In the genomic region with DNA sequence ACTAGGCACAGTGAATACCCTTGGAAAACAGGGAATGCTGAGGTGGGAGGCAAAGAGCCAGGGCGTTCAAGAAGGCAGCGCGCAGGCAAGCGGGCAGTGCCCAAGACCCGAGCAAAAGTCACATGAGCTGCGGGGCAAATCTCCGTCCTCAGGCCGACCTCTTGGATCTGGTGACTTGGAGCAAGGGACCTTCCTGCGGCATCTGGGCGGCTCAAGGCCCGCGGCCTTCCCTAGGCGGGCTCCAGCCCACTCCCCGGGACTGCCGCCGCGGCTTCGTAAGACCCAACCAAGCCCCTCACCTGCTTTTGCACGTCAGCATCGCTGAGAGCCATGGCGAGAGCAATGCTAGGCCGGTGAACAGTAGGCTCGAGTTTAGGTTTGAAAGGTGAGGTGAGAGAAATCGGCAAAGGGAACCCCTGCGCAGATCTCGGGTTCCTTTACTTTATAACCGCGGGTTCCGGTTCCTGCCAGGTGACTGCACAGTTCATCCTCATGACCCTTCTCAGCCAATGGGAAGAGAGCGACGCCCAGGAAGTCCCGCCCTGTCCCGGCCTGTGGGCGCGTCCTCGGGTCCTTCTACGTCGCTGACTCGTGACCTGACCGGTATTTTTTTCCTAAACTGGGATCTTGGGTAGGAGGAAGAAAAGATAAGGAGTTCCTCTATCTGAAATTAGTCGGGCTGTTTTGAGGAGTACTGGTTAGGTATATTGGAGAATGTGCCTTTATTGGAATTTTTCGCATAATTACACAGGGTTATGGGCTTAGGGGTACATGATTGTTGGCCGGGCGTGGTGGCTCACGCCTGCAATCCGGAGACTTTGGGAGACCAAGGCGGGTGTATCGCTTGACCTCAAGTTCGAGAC, we compare ENCODE assay signal across 1 cellular context.
TF ChIP-seq lines count a peak whose summit lies in the region.

A gene (minus strand): TSS at position 446 of the 863 bp plus-strand sequence. CDS start 114 bp downstream, at position 332.

TF ChIP-seq in HEK293, 187 proteins besides CTCF, POLR2A, EP300 and RAD21 (continued from another document):
- TF ChIP-seq KLF7 (tag by site-specific recombination; IDR thresholded peaks at IDR 0.05; ENCODE audit: borderline replicate concordance) (no peak; the same call in 1 of the 2 replicates), ZNF174 (tag by site-specific recombination; IDR thresholded peaks at IDR 0.05) (no peak), ZNF768 (tag by site-specific recombination; IDR thresholded peaks at IDR 0.05) (no peak), ZFHX2 (tag by site-specific recombination; conservative IDR thresholded peaks at IDR 0.05) (peak; percentile 32), ZNF501 (tag by site-specific recombination; IDR thresholded peaks at IDR 0.05) (no peak), ZBTB8A (tag by site-specific recombination; IDR thresholded peaks at IDR 0.05) (peak; percentile 36; the same call in 1 of the 2 replicates), ZNF623 (tag by site-specific recombination; IDR thresholded peaks at IDR 0.05) (no peak), ZNF624 (tag by site-specific recombination; IDR thresholded peaks at IDR 0.05) (no peak), OSR2 (tag by site-specific recombination; IDR thresholded peaks at IDR 0.05) (no peak), OVOL3 (tag by site-specific recombination; IDR thresholded peaks at IDR 0.05) (peak; percentile 31; the same call in 1 of the 2 replicates), SP7 (tag by site-specific recombination; IDR thresholded peaks at IDR 0.05) (peak; percentile 46; the same call in 1 of the 2 replicates), ZNF274 (IDR thresholded peaks at IDR 0.05; ENCODE audit: low read length) (no peak), ZNF274 (tag by site-specific recombination; IDR thresholded peaks at IDR 0.05; ENCODE audit: borderline replicate concordance) (no peak), ZNF555 (tag by site-specific recombination; conservative IDR thresholded peaks at IDR 0.05) (no peak), ZNF202 (tag by site-specific recombination; IDR thresholded peaks at IDR 0.05; ENCODE audit: borderline replicate concordance) (no peak), ZNF324 (tag by site-specific recombination; IDR thresholded peaks at IDR 0.05) (0 out of 2 replicates have a peak, but pooled peaks have one; percentile 16), ZBTB21 (tag by site-specific recombination; IDR thresholded peaks at IDR 0.05) (no peak), ZFP37 (tag by site-specific recombination; IDR thresholded peaks at IDR 0.05) (no peak), GLIS1 (tag by site-specific recombination; IDR thresholded peaks at IDR 0.05) (0 out of 2 replicates have a peak, but pooled peaks have one; percentile 32)
- TF ChIP-seq, protein P1, sequence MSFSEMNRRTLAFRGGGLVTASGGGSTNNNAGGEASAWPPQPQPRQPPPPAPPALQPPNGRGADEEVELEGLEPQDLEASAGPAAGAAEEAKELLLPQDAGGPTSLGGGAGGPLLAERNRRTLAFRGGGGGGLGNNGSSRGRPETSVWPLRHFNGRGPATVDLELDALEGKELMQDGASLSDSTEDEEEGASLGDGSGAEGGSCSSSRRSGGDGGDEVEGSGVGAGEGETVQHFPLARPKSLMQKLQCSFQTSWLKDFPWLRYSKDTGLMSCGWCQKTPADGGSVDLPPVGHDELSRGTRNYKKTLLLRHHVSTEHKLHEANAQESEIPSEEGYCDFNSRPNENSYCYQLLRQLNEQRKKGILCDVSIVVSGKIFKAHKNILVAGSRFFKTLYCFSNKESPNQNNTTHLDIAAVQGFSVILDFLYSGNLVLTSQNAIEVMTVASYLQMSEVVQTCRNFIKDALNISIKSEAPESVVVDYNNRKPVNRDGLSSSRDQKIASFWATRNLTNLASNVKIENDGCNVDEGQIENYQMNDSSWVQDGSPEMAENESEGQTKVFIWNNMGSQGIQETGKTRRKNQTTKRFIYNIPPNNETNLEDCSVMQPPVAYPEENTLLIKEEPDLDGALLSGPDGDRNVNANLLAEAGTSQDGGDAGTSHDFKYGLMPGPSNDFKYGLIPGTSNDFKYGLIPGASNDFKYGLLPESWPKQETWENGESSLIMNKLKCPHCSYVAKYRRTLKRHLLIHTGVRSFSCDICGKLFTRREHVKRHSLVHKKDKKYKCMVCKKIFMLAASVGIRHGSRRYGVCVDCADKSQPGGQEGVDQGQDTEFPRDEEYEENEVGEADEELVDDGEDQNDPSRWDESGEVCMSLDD (tag by site-specific recombination; IDR thresholded peaks at IDR 0.05), result peak; percentile 87
- TF ChIP-seq, protein P2, sequence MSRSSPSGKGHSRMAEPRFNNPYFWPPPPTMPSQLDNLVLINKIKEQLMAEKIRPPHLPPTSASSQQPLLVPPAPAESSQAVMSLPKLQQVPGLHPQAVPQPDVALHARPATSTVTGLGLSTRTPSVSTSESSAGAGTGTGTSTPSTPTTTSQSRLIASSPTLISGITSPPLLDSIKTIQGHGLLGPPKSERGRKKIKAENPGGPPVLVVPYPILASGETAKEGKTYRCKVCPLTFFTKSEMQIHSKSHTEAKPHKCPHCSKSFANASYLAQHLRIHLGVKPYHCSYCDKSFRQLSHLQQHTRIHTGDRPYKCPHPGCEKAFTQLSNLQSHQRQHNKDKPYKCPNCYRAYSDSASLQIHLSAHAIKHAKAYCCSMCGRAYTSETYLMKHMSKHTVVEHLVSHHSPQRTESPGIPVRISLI (tag by site-specific recombination; IDR thresholded peaks at IDR 0.05), result peak; percentile 83; the same call in 1 of the 2 replicates
- TF ChIP-seq, protein P3, sequence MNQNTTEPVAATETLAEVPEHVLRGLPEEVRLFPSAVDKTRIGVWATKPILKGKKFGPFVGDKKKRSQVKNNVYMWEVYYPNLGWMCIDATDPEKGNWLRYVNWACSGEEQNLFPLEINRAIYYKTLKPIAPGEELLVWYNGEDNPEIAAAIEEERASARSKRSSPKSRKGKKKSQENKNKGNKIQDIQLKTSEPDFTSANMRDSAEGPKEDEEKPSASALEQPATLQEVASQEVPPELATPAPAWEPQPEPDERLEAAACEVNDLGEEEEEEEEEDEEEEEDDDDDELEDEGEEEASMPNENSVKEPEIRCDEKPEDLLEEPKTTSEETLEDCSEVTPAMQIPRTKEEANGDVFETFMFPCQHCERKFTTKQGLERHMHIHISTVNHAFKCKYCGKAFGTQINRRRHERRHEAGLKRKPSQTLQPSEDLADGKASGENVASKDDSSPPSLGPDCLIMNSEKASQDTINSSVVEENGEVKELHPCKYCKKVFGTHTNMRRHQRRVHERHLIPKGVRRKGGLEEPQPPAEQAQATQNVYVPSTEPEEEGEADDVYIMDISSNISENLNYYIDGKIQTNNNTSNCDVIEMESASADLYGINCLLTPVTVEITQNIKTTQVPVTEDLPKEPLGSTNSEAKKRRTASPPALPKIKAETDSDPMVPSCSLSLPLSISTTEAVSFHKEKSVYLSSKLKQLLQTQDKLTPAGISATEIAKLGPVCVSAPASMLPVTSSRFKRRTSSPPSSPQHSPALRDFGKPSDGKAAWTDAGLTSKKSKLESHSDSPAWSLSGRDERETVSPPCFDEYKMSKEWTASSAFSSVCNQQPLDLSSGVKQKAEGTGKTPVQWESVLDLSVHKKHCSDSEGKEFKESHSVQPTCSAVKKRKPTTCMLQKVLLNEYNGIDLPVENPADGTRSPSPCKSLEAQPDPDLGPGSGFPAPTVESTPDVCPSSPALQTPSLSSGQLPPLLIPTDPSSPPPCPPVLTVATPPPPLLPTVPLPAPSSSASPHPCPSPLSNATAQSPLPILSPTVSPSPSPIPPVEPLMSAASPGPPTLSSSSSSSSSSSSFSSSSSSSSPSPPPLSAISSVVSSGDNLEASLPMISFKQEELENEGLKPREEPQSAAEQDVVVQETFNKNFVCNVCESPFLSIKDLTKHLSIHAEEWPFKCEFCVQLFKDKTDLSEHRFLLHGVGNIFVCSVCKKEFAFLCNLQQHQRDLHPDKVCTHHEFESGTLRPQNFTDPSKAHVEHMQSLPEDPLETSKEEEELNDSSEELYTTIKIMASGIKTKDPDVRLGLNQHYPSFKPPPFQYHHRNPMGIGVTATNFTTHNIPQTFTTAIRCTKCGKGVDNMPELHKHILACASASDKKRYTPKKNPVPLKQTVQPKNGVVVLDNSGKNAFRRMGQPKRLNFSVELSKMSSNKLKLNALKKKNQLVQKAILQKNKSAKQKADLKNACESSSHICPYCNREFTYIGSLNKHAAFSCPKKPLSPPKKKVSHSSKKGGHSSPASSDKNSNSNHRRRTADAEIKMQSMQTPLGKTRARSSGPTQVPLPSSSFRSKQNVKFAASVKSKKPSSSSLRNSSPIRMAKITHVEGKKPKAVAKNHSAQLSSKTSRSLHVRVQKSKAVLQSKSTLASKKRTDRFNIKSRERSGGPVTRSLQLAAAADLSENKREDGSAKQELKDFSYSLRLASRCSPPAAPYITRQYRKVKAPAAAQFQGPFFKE (tag by site-specific recombination; IDR thresholded peaks at IDR 0.05; ENCODE audit: borderline replicate concordance), result no peak
- TF ChIP-seq, protein P4, sequence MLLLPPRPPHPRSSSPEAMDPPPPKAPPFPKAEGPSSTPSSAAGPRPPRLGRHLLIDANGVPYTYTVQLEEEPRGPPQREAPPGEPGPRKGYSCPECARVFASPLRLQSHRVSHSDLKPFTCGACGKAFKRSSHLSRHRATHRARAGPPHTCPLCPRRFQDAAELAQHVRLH (tag by site-specific recombination; IDR thresholded peaks at IDR 0.05), result peak; percentile 42; the same call in 1 of the 2 replicates
- TF ChIP-seq, protein P5, sequence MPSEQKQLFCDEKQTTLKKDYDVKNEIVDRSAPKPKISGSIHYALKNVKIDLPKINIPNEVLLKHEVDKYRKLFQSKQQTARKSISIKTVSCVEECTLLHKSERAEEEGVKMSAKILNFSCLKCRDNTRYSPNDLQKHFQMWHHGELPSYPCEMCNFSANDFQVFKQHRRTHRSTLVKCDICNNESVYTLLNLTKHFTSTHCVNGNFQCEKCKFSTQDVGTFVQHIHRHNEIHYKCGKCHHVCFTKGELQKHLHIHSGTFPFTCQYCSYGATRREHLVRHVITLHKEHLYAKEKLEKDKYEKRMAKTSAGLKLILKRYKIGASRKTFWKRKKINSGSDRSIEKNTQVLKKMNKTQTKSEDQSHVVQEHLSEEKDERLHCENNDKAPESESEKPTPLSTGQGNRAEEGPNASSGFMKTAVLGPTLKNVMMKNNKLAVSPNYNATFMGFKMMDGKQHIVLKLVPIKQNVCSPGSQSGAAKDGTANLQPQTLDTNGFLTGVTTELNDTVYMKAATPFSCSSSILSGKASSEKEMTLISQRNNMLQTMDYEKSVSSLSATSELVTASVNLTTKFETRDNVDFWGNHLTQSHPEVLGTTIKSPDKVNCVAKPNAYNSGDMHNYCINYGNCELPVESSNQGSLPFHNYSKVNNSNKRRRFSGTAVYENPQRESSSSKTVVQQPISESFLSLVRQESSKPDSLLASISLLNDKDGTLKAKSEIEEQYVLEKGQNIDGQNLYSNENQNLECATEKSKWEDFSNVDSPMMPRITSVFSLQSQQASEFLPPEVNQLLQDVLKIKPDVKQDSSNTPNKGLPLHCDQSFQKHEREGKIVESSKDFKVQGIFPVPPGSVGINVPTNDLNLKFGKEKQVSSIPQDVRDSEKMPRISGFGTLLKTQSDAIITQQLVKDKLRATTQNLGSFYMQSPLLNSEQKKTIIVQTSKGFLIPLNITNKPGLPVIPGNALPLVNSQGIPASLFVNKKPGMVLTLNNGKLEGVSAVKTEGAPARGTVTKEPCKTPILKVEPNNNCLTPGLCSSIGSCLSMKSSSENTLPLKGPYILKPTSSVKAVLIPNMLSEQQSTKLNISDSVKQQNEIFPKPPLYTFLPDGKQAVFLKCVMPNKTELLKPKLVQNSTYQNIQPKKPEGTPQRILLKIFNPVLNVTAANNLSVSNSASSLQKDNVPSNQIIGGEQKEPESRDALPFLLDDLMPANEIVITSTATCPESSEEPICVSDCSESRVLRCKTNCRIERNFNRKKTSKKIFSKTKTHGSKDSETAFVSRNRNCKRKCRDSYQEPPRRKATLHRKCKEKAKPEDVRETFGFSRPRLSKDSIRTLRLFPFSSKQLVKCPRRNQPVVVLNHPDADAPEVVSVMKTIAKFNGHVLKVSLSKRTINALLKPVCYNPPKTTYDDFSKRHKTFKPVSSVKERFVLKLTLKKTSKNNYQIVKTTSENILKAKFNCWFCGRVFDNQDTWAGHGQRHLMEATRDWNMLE (tag by site-specific recombination; conservative IDR thresholded peaks at IDR 0.05; ENCODE audit: low read depth), result peak; percentile 61
- TF ChIP-seq, protein P6, sequence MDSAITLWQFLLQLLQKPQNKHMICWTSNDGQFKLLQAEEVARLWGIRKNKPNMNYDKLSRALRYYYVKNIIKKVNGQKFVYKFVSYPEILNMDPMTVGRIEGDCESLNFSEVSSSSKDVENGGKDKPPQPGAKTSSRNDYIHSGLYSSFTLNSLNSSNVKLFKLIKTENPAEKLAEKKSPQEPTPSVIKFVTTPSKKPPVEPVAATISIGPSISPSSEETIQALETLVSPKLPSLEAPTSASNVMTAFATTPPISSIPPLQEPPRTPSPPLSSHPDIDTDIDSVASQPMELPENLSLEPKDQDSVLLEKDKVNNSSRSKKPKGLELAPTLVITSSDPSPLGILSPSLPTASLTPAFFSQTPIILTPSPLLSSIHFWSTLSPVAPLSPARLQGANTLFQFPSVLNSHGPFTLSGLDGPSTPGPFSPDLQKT (IDR thresholded peaks at IDR 0.05; ENCODE audit: borderline replicate concordance, low read depth, low read length), result peak; percentile 70; the same call in 1 of the 2 replicates
- TF ChIP-seq, protein P7, sequence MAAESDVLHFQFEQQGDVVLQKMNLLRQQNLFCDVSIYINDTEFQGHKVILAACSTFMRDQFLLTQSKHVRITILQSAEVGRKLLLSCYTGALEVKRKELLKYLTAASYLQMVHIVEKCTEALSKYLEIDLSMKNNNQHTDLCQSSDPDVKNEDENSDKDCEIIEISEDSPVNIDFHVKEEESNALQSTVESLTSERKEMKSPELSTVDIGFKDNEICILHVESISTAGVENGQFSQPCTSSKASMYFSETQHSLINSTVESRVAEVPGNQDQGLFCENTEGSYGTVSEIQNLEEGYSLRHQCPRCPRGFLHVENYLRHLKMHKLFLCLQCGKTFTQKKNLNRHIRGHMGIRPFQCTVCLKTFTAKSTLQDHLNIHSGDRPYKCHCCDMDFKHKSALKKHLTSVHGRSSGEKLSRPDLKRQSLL (tag by site-specific recombination; IDR thresholded peaks at IDR 0.05), result no peak
- TF ChIP-seq, protein P8, sequence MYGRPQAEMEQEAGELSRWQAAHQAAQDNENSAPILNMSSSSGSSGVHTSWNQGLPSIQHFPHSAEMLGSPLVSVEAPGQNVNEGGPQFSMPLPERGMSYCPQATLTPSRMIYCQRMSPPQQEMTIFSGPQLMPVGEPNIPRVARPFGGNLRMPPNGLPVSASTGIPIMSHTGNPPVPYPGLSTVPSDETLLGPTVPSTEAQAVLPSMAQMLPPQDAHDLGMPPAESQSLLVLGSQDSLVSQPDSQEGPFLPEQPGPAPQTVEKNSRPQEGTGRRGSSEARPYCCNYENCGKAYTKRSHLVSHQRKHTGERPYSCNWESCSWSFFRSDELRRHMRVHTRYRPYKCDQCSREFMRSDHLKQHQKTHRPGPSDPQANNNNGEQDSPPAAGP (tag by site-specific recombination; IDR thresholded peaks at IDR 0.05), result 0 out of 2 replicates have a peak, but pooled peaks have one; percentile 16
